ENCODE assay signal across 19 cellular contexts in the genomic region with DNA sequence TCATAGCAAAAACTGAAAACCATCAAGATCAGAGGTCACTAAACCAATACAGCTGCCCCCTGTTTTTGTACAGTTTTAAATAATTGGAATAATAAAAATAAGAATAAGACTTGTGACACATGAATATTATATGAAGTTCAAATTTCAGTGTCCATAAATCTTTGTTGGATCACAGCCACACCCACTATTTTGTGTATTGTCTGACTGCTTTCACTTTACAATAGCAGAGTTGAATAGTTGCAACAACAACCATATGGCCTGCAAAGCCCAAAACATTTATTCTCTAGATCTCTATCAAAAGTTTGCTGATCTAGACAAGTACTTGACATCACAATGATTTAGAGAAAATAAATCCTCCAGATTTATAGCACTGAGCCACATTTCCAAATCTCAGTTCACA.
DNase-seq lines count a peak whose midpoint lies in the region; ATAC-seq and TF ChIP-seq lines count a peak whose summit lies in the region.
"Had no signal": no experiment of that assay in that cellular context is flagged by ENCODE, and none has a peak within 500 bp of the region (broad histone marks: within the 10 kb centered on the region; RNA-seq: fewer than 3 reads in every experiment).

No MANE protein-coding gene starts in this region.

- no peak overlapping the region for H2BK120ac ChIP-seq in mesenchymal stem cell (ENCODE audit: low read depth, low read length)

- no peak overlapping the region for H3K4ac ChIP-seq in mesenchymal stem cell (ENCODE audit: low read depth in 1 of 2, low read length in 2 of 2)

- H3K4me2 ChIP-seq in mesenchymal stem cell (ENCODE audit: low read length, poor library complexity, severe bottlenecking) (no peak overlapping the region), neural cell (ENCODE audit: low read length) (no peak overlapping the region)
- H3K4me2 ChIP-seq: BLaER1 had no signal

- no peaks in the 10 kb centered on the region for H3K79me2 ChIP-seq in neural cell (replicated peaks; ENCODE audit: insufficient read depth, low read length)

- H3K4me3 ChIP-seq in mesenchymal stem cell (ENCODE audit: insufficient read depth in 1 of 2, low read depth in 1 of 2, low read length in 2 of 2) (no peak overlapping the region), neural cell (ENCODE audit: low read length) (peak overlapping the region; percentile 10), tibial nerve (no peak overlapping the region)
- H3K4me3 ChIP-seq: BLaER1 had no signal

- H3K79me1 ChIP-seq in mesenchymal stem cell (replicated peaks; ENCODE audit: low read length, poor library complexity, severe bottlenecking): no peaks in the 10 kb centered on the region

- no peak for ATAC-seq in HG03039 (IDR thresholded peaks at IDR 0.05; ENCODE audit: unreplicated experiment)
- ATAC-seq: CD8-positive, alpha-beta T cell had no signal

- no peak overlapping the region for H2BK15ac ChIP-seq in mesenchymal stem cell (ENCODE audit: low read depth, poor library complexity, severe bottlenecking)

- H4K91ac ChIP-seq in mesenchymal stem cell (ENCODE audit: low read length): no peak overlapping the region

- no peak for TF ChIP-seq EP300 in neural cell (conservative IDR thresholded peaks at IDR 0.05; ENCODE audit: poor library complexity, severe bottlenecking)
- no peak for TF ChIP-seq EP300 in tibial nerve (IDR thresholded peaks at IDR 0.05)

- H3K18ac ChIP-seq in mesenchymal stem cell (ENCODE audit: low read depth in 1 of 2, low read length in 2 of 2): no peak overlapping the region

- H3K36me3 ChIP-seq in mesenchymal stem cell (ENCODE audit: control insufficient read depth in 1 of 2, insufficient read depth in 2 of 2, low read depth in 1 of 2, low read length in 2 of 2) (peaks cover 4 to 9% of the 10 kb centered on the region in 2 experiments), neural cell (ENCODE audit: insufficient read depth, low read length) (no peaks in the 10 kb centered on the region), tibial nerve (no peaks in the 10 kb centered on the region)
- H3K36me3 ChIP-seq: BE2C, BLaER1 had no signal

- H3K9me3 ChIP-seq in mesenchymal stem cell (ENCODE audit: control insufficient read depth, low read length) (no peaks in the 10 kb centered on the region), neural cell (ENCODE audit: low read length) (no peaks in the 10 kb centered on the region), tibial nerve (no peaks in the 10 kb centered on the region)
- H3K9me3 ChIP-seq: BE2C, BLaER1, Caco-2 had no signal

- H4K20me1 ChIP-seq in neural cell (ENCODE audit: insufficient read depth): no peaks in the 10 kb centered on the region
- H4K20me1 ChIP-seq: BLaER1 had no signal

- H3K27ac ChIP-seq in mesenchymal stem cell (ENCODE audit: low read length, poor library complexity, severe bottlenecking): no peak overlapping the region
- peak overlapping the region; percentile 13 for H3K27ac ChIP-seq in neural cell (ENCODE audit: low read length)
- H3K27ac ChIP-seq in tibial nerve: no peak overlapping the region
- H3K27ac ChIP-seq: 22Rv1, BLaER1 had no signal

- H3K27me3 ChIP-seq in mesenchymal stem cell (ENCODE audit: control insufficient read depth in 1 of 2, insufficient read depth in 1 of 2, low read length in 2 of 2) (no peaks in the 10 kb centered on the region), neural cell (ENCODE audit: insufficient read depth, low read depth, low read length) (no peaks in the 10 kb centered on the region), tibial nerve (no peaks in the 10 kb centered on the region)
- H3K27me3 ChIP-seq: BE2C, BLaER1 had no signal

- TF ChIP-seq POLR2A in tibial nerve (IDR thresholded peaks at IDR 0.05): no peak

- H3K23ac ChIP-seq in mesenchymal stem cell (ENCODE audit: low read length in 2 of 2): no peak overlapping the region

- H2BK5ac ChIP-seq in mesenchymal stem cell (ENCODE audit: low read depth, low read length, poor library complexity, severe bottlenecking): peak overlapping the region; percentile 24

- no peak overlapping the region for H2BK12ac ChIP-seq in mesenchymal stem cell (ENCODE audit: low read length in 2 of 2)

- H4K8ac ChIP-seq in mesenchymal stem cell (ENCODE audit: low read length): no peak overlapping the region

- H3K14ac ChIP-seq in mesenchymal stem cell (ENCODE audit: low read length in 2 of 2): no peak overlapping the region

- DNase-seq in NCI-H748 (lab: John Stamatoyannopoulos, UW; ENCODE audit: unreplicated experiment) (peak; percentile 54), NCI-H748 treated with DMSO at 0.1 percent for 48 hours (lab: John Stamatoyannopoulos, UW) (no peak), fibroblast of peridontal ligament (ENCODE audit: extremely low read depth) (peak; percentile 5), mesenchymal stem cell (no peak), tibial nerve (ENCODE audit: low spot score in 2 of 2) (no peak)
- no peak for DNase-seq in stimulated activated CD8-positive, alpha-beta memory T cell treated with anti-CD3 and anti-CD28 coated beads, Interleukin-4, amount 100 ng/mL, for 48 hours
- DNase-seq: ACHN; BE2C; C1 segment of cervical spinal cord; Caco-2; Calu3; CD4-positive, CD25-positive, alpha-beta regulatory T cell; CD8-positive, alpha-beta T cell; DMS79 treated with DMSO at 0.1 percent for 48 hours; GF-D8 had no signal

- H3K4me1 ChIP-seq in mesenchymal stem cell (ENCODE audit: control insufficient read depth, insufficient read depth, low read depth, low read length) (no peaks in the 10 kb centered on the region), tibial nerve (no peaks in the 10 kb centered on the region)
- H3K4me1 ChIP-seq: BE2C, Caco-2 had no signal

- no peaks in the 10 kb centered on the region for H3K9me2 ChIP-seq in neural cell (ENCODE audit: insufficient read depth, low read length)

- TF ChIP-seq RAD21 in neural cell (conservative IDR thresholded peaks at IDR 0.05): no peak

- H2AFZ ChIP-seq in mesenchymal stem cell (ENCODE audit: low read depth, low read length) (no peak overlapping the region), neural cell (ENCODE audit: low read depth, low read length) (no peak overlapping the region)

- no peak overlapping the region for H2AK5ac ChIP-seq in mesenchymal stem cell (ENCODE audit: low read length, severe bottlenecking)

- no peak for TF ChIP-seq CTCF in neural cell (IDR thresholded peaks at IDR 0.05; ENCODE audit: poor library complexity, severe bottlenecking)
- no peak for TF ChIP-seq CTCF in tibial nerve (IDR thresholded peaks at IDR 0.05)

- no peak overlapping the region for H3K9ac ChIP-seq in mesenchymal stem cell (ENCODE audit: low read length)
- no peak overlapping the region for H3K9ac ChIP-seq in neural cell (ENCODE audit: low read length)
- H3K9ac ChIP-seq: BLaER1 had no signal

- no peaks in the 10 kb centered on the region for H3F3A ChIP-seq in neural cell (ENCODE audit: insufficient read depth, low read length, poor library complexity, severe bottlenecking)

TF ChIP-seq in neural cell, 6 proteins besides CTCF, POLR2A, EP300 and RAD21:
- TF ChIP-seq, protein P1, sequence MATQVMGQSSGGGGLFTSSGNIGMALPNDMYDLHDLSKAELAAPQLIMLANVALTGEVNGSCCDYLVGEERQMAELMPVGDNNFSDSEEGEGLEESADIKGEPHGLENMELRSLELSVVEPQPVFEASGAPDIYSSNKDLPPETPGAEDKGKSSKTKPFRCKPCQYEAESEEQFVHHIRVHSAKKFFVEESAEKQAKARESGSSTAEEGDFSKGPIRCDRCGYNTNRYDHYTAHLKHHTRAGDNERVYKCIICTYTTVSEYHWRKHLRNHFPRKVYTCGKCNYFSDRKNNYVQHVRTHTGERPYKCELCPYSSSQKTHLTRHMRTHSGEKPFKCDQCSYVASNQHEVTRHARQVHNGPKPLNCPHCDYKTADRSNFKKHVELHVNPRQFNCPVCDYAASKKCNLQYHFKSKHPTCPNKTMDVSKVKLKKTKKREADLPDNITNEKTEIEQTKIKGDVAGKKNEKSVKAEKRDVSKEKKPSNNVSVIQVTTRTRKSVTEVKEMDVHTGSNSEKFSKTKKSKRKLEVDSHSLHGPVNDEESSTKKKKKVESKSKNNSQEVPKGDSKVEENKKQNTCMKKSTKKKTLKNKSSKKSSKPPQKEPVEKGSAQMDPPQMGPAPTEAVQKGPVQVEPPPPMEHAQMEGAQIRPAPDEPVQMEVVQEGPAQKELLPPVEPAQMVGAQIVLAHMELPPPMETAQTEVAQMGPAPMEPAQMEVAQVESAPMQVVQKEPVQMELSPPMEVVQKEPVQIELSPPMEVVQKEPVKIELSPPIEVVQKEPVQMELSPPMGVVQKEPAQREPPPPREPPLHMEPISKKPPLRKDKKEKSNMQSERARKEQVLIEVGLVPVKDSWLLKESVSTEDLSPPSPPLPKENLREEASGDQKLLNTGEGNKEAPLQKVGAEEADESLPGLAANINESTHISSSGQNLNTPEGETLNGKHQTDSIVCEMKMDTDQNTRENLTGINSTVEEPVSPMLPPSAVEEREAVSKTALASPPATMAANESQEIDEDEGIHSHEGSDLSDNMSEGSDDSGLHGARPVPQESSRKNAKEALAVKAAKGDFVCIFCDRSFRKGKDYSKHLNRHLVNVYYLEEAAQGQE (IDR thresholded peaks at IDR 0.05; ENCODE audit: borderline replicate concordance): no peak
- no peak for TF ChIP-seq SMC3 (conservative IDR thresholded peaks at IDR 0.05; ENCODE audit: poor library complexity)
- TF ChIP-seq MXI1 (conservative IDR thresholded peaks at IDR 0.05; ENCODE audit: poor library complexity, severe bottlenecking): no peak
- TF ChIP-seq EZH2 (IDR thresholded peaks at IDR 0.05; ENCODE audit: borderline replicate concordance, insufficient read depth, low read length, poor library complexity, severe bottlenecking): no peak
- no peak for TF ChIP-seq POLR2AphosphoS5 (IDR thresholded peaks at IDR 0.05)
- no peak for TF ChIP-seq TAF1 (IDR thresholded peaks at IDR 0.05; ENCODE audit: low read depth)

Comparison
In these comparisons a context has a peak if more than half of its experiments do, and no peak if none do; other contexts are left out.
1. DNase-seq: peak in NCI-H748 (single experiment) and fibroblast of peridontal ligament (single experiment); none in NCI-H748 treated with DMSO at 0.1 percent for 48 hours (single experiment), mesenchymal stem cell (single experiment), tibial nerve (0 of 2) and stimulated activated CD8-positive, alpha-beta memory T cell treated with anti-CD3 and anti-CD28 coated beads, Interleukin-4, amount 100 ng/mL, for 48 hours (single experiment).